Comparison of ENCODE assay signal across 1 cellular context in the genomic region with DNA sequence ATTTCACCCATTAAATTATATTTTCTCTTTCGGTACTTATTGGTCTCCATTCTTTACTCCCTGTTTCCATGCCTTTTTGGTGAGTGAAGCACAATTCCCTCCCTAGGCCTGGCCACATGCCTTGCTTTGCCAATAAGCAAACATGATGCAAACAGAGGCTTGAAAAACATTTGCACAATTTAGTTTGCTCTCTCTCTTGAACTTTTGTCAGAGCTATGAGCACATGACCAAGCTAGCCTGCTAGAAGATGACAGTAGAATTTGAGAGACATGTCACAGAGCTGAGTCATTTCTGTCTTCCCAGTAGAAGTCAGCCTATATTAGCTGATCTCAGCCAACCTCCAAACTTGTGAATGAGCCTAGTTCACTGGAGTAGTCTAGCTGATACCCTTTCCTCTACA.
TF ChIP-seq lines count a peak whose summit lies in the region.

No MANE protein-coding gene starts in this region.

TF ChIP-seq in GM12878, 131 proteins besides CTCF, POLR2A, EP300 and RAD21 (continued from another document):
- peak; percentile 85 for TF ChIP-seq ZNF687 (IDR thresholded peaks at IDR 0.05)
- TF ChIP-seq RAD51 (IDR thresholded peaks at IDR 0.05) = peak; percentile 91
- TF ChIP-seq E4F1 (IDR thresholded peaks at IDR 0.05; ENCODE audit: borderline replicate concordance, partially characterized antibody) = no peak
- no peak for TF ChIP-seq TBL1XR1 (IDR thresholded peaks at IDR 0.05; ENCODE audit: low read depth, low read length)
- no peak for TF ChIP-seq MEF2A (IDR thresholded peaks at IDR 0.05; ENCODE audit: insufficient read depth, low read depth, low read length)
- no peak for TF ChIP-seq GATAD2B (conservative IDR thresholded peaks at IDR 0.05; ENCODE audit: low read depth)
- peak; percentile 86 for TF ChIP-seq ATF7 (IDR thresholded peaks at IDR 0.05; ENCODE audit: low read depth)
- TF ChIP-seq RELA (IDR thresholded peaks at IDR 0.05; ENCODE audit: borderline replicate concordance, partially characterized antibody) = no peak
- TF ChIP-seq ZSCAN29 (IDR thresholded peaks at IDR 0.05) = no peak
- TF ChIP-seq LARP7 (IDR thresholded peaks at IDR 0.05) = no peak
- TF ChIP-seq POLR2AphosphoS2 (IDR thresholded peaks at IDR 0.05; ENCODE audit: low read depth, low read length) = no peak
